ENCODE assay signal across 16 cellular contexts in the genomic region with DNA sequence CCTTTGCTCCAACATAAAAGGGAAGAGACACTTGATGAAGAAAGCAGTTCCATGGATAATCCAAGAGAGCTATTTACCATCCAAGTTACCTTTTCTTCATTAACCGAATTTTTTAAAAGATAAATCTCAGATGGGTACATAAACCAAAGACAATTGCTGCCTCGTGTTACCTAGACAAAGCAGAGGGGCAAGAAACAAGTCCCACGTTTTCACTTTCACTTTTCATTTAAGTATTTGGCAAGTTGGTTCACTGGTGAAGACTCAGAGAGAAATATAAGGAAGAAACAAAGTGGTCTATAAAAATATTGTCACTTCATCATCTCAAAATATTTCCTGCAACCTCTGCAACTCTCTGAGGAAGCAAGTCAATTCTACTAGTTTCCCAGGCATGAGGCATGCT.
"Had no signal": no experiment of that assay in that cellular context is flagged by ENCODE, and none has a peak within 500 bp of the region (broad histone marks: within the 10 kb centered on the region; RNA-seq: fewer than 3 reads in every experiment).

No MANE protein-coding gene starts in this region.

- H3K27me3 ChIP-seq: brain microvascular endothelial cell, tibial artery, vagina had no signal

- H3K27ac Mint-ChIP-seq: activated naive CD8-positive, alpha-beta T cell; activated T-cell treated with anti-CD3 and anti-CD28 coated beads, Interleukin-2, amount 50 U/mL, for 24 hours; dendritic cell treated with granulocyte-macrophage colony-stimulating factor and Interleukin-4, amounts not matched to agents 40 ng/mL and 50 ng/mL, for 4 days; endodermal cell; naive B cell had no signal

- H3K9ac ChIP-seq: parathyroid adenoma had no signal

- H3K79me2 ChIP-seq: parathyroid adenoma had no signal

- H3K36me3 Mint-ChIP-seq: immature natural killer cell, naive B cell had no signal

- H2AFZ ChIP-seq: parathyroid adenoma had no signal

- H3K4me1 ChIP-seq: parathyroid adenoma, tibial artery, vagina had no signal

- H3K4me1 Mint-ChIP-seq: endodermal cell, immature natural killer cell had no signal

- ATAC-seq: activated CD4-positive, CD25-positive, alpha-beta regulatory T cell treated with anti-CD3 and anti-CD28 coated beads, Interleukin-2, amount 50 U/mL, for 24 hours; left cardiac atrium had no signal

- H3K27ac ChIP-seq: brain microvascular endothelial cell, parathyroid adenoma, skin epidermis, tibial artery, vagina had no signal

- DNase-seq: activated CD4-positive, alpha-beta T cell treated with anti-CD3 and anti-CD28 coated beads, Interleukin-2, amount 50 U/mL, for 4 hours; activated effector memory CD4-positive, alpha-beta T cell treated with anti-CD3 and anti-CD28 coated beads, Interleukin-2, amount 50 U/mL, for 16 hours; activated T-cell treated with anti-CD3 and anti-CD28 coated beads, Interleukin-2, amount 50 U/mL, for 24 hours; brain microvascular endothelial cell; endodermal cell; glutamatergic neuron; immature natural killer cell; left cardiac atrium; naive B cell; tibial artery had no signal

- H3K4me3 Mint-ChIP-seq: activated naive CD8-positive, alpha-beta T cell; activated T-cell treated with anti-CD3 and anti-CD28 coated beads, Interleukin-2, amount 50 U/mL, for 24 hours; dendritic cell treated with granulocyte-macrophage colony-stimulating factor and Interleukin-4, amounts not matched to agents 40 ng/mL and 50 ng/mL, for 4 days; endodermal cell; naive B cell had no signal

- H3K36me3 ChIP-seq: brain microvascular endothelial cell, tibial artery, vagina had no signal

- H3K27me3 Mint-ChIP-seq: activated naive CD8-positive, alpha-beta T cell; activated T-cell treated with anti-CD3 and anti-CD28 coated beads, Interleukin-2, amount 50 U/mL, for 24 hours; dendritic cell treated with granulocyte-macrophage colony-stimulating factor and Interleukin-4, amounts not matched to agents 40 ng/mL and 50 ng/mL, for 4 days; naive B cell had no signal

- H3K9me3 ChIP-seq: tibial artery, vagina had no signal

- H3K4me3 ChIP-seq: skin epidermis, tibial artery, vagina had no signal
